ENCODE assay signal across 12 cellular contexts in genomic region chr1:14804626-14805025, GRCh38.
DNase-seq lines count a peak whose midpoint lies in the region; ATAC-seq and TF ChIP-seq lines count a peak whose summit lies in the region.
"Had no signal": no experiment of that assay in that cellular context is flagged by ENCODE, and none has a peak within 500 bp of the region (broad histone marks: within the 10 kb centered on the region; RNA-seq: fewer than 3 reads in every experiment).

No MANE protein-coding gene starts in this region.

- no peak for ATAC-seq in body of pancreas
- ATAC-seq in GM18909 (IDR thresholded peaks at IDR 0.05; ENCODE audit: poor library complexity, unreplicated experiment): no peak
- no peak for ATAC-seq in gastrocnemius medialis
- no peak for ATAC-seq in stimulated activated naive CD8-positive, alpha-beta T cell treated with anti-CD3 and anti-CD28 coated beads, Interleukin-15, Interleukin-2, amounts not matched to agents 100 U/mL and 50 U/mL, for 24 hours
- ATAC-seq: psoas muscle had no signal

- TF ChIP-seq POLR2A in body of pancreas (IDR thresholded peaks at IDR 0.05): no peak
- no peak for TF ChIP-seq POLR2A in gastrocnemius medialis (IDR thresholded peaks at IDR 0.05)

- in situ Hi-C loops in gastrocnemius medialis (cut with MboI; ENCODE audit: low sequenced_read_pairs in 4 of 4): no loop called here

- 50 to 74% methylated on average over 2 to 5 of the region's 5 CpGs for WGBS in body of pancreas, 2 donors

- no peaks in the 10 kb centered on the region for H3K79me2 ChIP-seq in osteoblast (ENCODE audit: insufficient read depth, low read length)

- peak; percentile 17; the same call in 1 of the 2 replicates for TF ChIP-seq RAD21 in Ishikawa (IDR thresholded peaks at IDR 0.05; ENCODE audit: low read depth)

- TF ChIP-seq EP300 in Ishikawa (IDR thresholded peaks at IDR 0.05; ENCODE audit: borderline replicate concordance): no peak

- H3K4me3 ChIP-seq in body of pancreas (no peak overlapping the region), osteoblast (ENCODE audit: insufficient read depth, low read length) (no peak overlapping the region), gastrocnemius medialis (no peak overlapping the region)
- H3K4me3 ChIP-seq: psoas muscle had no signal

- H3K27me3 ChIP-seq in body of pancreas: no peaks in the 10 kb centered on the region
- no peaks in the 10 kb centered on the region for H3K27me3 ChIP-seq in osteoblast (ENCODE audit: insufficient read depth, low read length)
- H3K27me3 ChIP-seq in gastrocnemius medialis: no peaks in the 10 kb centered on the region

- no peaks in the 10 kb centered on the region for H4K20me1 ChIP-seq in osteoblast (ENCODE audit: insufficient read depth, low read length)

- H3K27ac ChIP-seq in body of pancreas (no peak overlapping the region), osteoblast (ENCODE audit: low read depth, low read length) (no peak overlapping the region), gastrocnemius medialis (no peak overlapping the region)
- H3K27ac ChIP-seq: psoas muscle had no signal

- no peak overlapping the region for H3K4me2 ChIP-seq in osteoblast (ENCODE audit: insufficient read depth, low read length)

- intact Hi-C loops in body of pancreas (cut with DNase I) (no loop called here), gastrocnemius medialis (cut with DNase I; ENCODE audit: low total_unique reads) (no loop called here)

- DNase-seq in NCI-H82 (lab: John Stamatoyannopoulos, UW) (peak; percentile 43), NCI-H82 treated with DMSO at 0.1 percent for 48 hours (lab: John Stamatoyannopoulos, UW; ENCODE audit: unreplicated experiment) (no peak), body of pancreas (no peak), osteoblast (ENCODE audit: insufficient read length, low spot score, missing footprints) (no peak), gastrocnemius medialis (no peak)
- DNase-seq in stimulated activated naive CD8-positive, alpha-beta T cell treated with anti-CD3 and anti-CD28 coated beads, Interleukin-15, Interleukin-2, amounts not matched to agents 100 U/mL and 50 U/mL, for 24 hours: no peak
- DNase-seq: foreskin melanocyte, NCI-H524 treated with DMSO at 0.1 percent for 48 hours, psoas muscle, T-helper 1 cell had no signal

- no peak overlapping the region for H2AFZ ChIP-seq in osteoblast (ENCODE audit: low read length)

- TF ChIP-seq CTCF in body of pancreas (IDR thresholded peaks at IDR 0.05): peak in 4 of 7 experiments; percentile 9 to 28 (median 18)
- TF ChIP-seq CTCF in osteoblast (IDR thresholded peaks at IDR 0.05; ENCODE audit: extremely low read depth, low read depth, low read length): peak; percentile 12
- TF ChIP-seq CTCF in gastrocnemius medialis (IDR thresholded peaks at IDR 0.05 in 4 of 5, conservative IDR thresholded peaks at IDR 0.05 in 1 of 5): no peak

- H3K4me1 ChIP-seq in body of pancreas (no peaks in the 10 kb centered on the region), osteoblast (ENCODE audit: insufficient read depth, low read length) (no peaks in the 10 kb centered on the region), gastrocnemius medialis (no peaks in the 10 kb centered on the region)
- H3K4me1 ChIP-seq: psoas muscle had no signal

- no peaks in the 10 kb centered on the region for H3K36me3 ChIP-seq in body of pancreas (replicated peaks in 1 of 2; ENCODE audit: insufficient read depth in 1 of 2, low read depth in 2 of 2)
- H3K36me3 ChIP-seq in osteoblast (ENCODE audit: insufficient read depth, low read length): no peaks in the 10 kb centered on the region
- H3K36me3 ChIP-seq in gastrocnemius medialis: no peaks in the 10 kb centered on the region

- H3K9me3 ChIP-seq in body of pancreas (peaks cover 0 to 11% (median 0%) of the 10 kb centered on the region in 3 donors), osteoblast (ENCODE audit: low read depth, low read length) (peaks cover 3% of the 10 kb centered on the region), gastrocnemius medialis (peaks cover 0 to 5% (median 0%) of the 10 kb centered on the region in 3 donors)

TF ChIP-seq in Ishikawa, 13 proteins besides CTCF, POLR2A, EP300 and RAD21:
- no peak for TF ChIP-seq ZBTB7A (IDR thresholded peaks at IDR 0.05; ENCODE audit: low read depth)
- TF ChIP-seq MAX (IDR thresholded peaks at IDR 0.05): no peak
- no peak for TF ChIP-seq EGR1 (IDR thresholded peaks at IDR 0.05)

Comparison
In these comparisons a context has a peak if more than half of its experiments do, and no peak if none do; other contexts are left out.
1. CTCF ChIP-seq: peak in body of pancreas (4 of 7) and osteoblast (single experiment); none in gastrocnemius medialis (0 of 5).